ENCODE assay signal across 10 cellular contexts in the genomic region with DNA sequence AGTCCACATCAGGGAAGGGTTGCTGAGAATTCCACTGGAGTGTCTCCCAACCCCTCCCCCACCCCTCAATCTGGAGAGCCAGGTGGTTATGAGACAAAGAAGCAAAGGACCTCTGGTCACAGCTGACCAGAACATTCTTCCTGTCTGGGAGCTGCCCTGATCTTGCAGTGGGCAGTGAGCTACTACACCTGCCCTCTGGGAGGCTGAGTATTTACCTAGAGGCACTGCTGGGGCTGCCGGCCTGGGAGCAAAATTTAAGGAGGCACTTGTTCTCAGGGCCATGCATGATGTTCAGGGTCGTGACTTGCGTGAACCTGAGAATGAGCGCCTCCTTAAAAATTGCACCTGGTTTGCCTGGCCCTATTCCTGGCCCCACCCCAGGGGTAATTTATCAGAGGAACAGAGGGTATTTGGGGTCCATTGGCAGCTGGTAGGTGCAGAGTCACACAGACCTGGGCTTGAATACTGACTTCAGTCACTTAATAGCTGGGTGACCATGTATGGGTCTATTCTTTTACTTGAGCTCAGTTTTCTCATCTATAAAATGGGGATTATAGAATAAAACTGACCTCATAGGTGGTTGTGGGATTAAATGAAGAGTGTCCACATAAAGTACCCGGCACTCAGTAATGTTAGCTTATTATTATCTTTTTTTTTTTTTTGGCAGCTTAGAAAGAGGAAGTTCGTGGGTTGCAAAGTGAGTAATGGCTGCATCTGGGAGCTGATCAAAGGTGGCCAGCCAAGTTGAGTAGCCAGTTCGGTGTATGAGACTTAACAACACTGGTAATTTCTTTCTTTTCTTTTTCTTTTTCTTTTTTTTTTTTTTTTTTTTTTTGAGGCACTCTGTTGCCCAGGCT.
DNase-seq lines count a peak whose midpoint lies in the region; ATAC-seq and TF ChIP-seq lines count a peak whose summit lies in the region.
"Had no signal": no experiment of that assay in that cellular context is flagged by ENCODE, and none has a peak within 500 bp of the region (broad histone marks: within the 10 kb centered on the region; RNA-seq: fewer than 3 reads in every experiment).

No MANE protein-coding gene starts in this region.

- DNase-seq in A172 (ENCODE audit: low spot score) (peak; percentile 40), NOMO-1 treated with DMSO at 0.1 percent for 48 hours (lab: John Stamatoyannopoulos, UW; ENCODE audit: unreplicated experiment) (peak; percentile 90), epithelial cell of esophagus (ENCODE audit: low read depth) (peak; percentile 53), tibial nerve (ENCODE audit: low spot score in 2 of 2) (no peak)
- DNase-seq in activated naive CD4-positive, alpha-beta T cell treated with anti-CD3 and anti-CD28 coated beads for 36 hours = no peak
- DNase-seq: amniotic stem cell had no signal

- no peak overlapping the region for H3K27ac ChIP-seq in tibial nerve
- H3K27ac ChIP-seq: C4-2B had no signal

- TF ChIP-seq POLR2A in tibial nerve (IDR thresholded peaks at IDR 0.05) = no peak

- ATAC-seq in GM19351 (IDR thresholded peaks at IDR 0.05; ENCODE audit: unreplicated experiment) (peak; percentile 79), GM21423 (IDR thresholded peaks at IDR 0.05; ENCODE audit: unreplicated experiment) (no peak), GM19324 (IDR thresholded peaks at IDR 0.05; ENCODE audit: low FRiP score, unreplicated experiment) (no peak)

- TF ChIP-seq CTCF in epithelial cell of esophagus (IDR thresholded peaks at IDR 0.05; ENCODE audit: insufficient read depth, low read depth, low read length, missing control alignments) (no peak), tibial nerve (IDR thresholded peaks at IDR 0.05) (no peak)

- no peaks in the 10 kb centered on the region for H3K27me3 Mint-ChIP-seq in activated naive CD4-positive, alpha-beta T cell treated with anti-CD3 and anti-CD28 coated beads for 36 hours (ENCODE audit: low read depth)

- WGBS in tibial nerve, 2 donors = 67 to 71% methylated on average over 6 to 7 of the region's 7 CpGs

- no peaks in the 10 kb centered on the region for H3K27me3 ChIP-seq in tibial nerve

- no peaks in the 10 kb centered on the region for H3K9me3 Mint-ChIP-seq in activated naive CD4-positive, alpha-beta T cell treated with anti-CD3 and anti-CD28 coated beads for 36 hours

- H3K36me3 ChIP-seq in tibial nerve = no peaks in the 10 kb centered on the region

- intact Hi-C loops in activated naive CD4-positive, alpha-beta T cell treated with anti-CD3 and anti-CD28 coated beads for 36 hours (cut with micrococcal nuclease) = no loop called here

- H3K4me1 ChIP-seq in tibial nerve = peaks cover 0 to 54% (median 13%) of the 10 kb centered on the region in 4 donors

- H3K4me3 ChIP-seq in epithelial cell of esophagus (ENCODE audit: low read length) (no peak overlapping the region), tibial nerve (no peak overlapping the region)

- no peak overlapping the region for H3K4me3 Mint-ChIP-seq in activated naive CD4-positive, alpha-beta T cell treated with anti-CD3 and anti-CD28 coated beads for 36 hours

- CTCF ChIA-PET in activated naive CD4-positive, alpha-beta T cell treated with anti-CD3 and anti-CD28 coated beads for 36 hours (lab: Charles Lee) = interaction anchor here (0.6 to 1.3 kb wide), 4 partner anchors 17 to 193 kb away, joined by 3 to 6 read pairs (median 4); no protein-coding TSS in a partner anchor

- H3K9me3 ChIP-seq in tibial nerve = no peaks in the 10 kb centered on the region

- H3K4me1 Mint-ChIP-seq in activated naive CD4-positive, alpha-beta T cell treated with anti-CD3 and anti-CD28 coated beads for 36 hours (ENCODE audit: low read depth) = no peaks in the 10 kb centered on the region

- no peak for TF ChIP-seq EP300 in tibial nerve (IDR thresholded peaks at IDR 0.05)

- H3K36me3 Mint-ChIP-seq in activated naive CD4-positive, alpha-beta T cell treated with anti-CD3 and anti-CD28 coated beads for 36 hours (ENCODE audit: low read depth) = no peaks in the 10 kb centered on the region

- no peak overlapping the region for H3K27ac Mint-ChIP-seq in activated naive CD4-positive, alpha-beta T cell treated with anti-CD3 and anti-CD28 coated beads for 36 hours

Comparison
In these comparisons a context has a peak if more than half of its experiments do, and no peak if none do; other contexts are left out.
1. DNase-seq: peak in A172 (single experiment), NOMO-1 treated with DMSO at 0.1 percent for 48 hours (single experiment) and epithelial cell of esophagus (single experiment); none in activated naive CD4-positive, alpha-beta T cell treated with anti-CD3 and anti-CD28 coated beads for 36 hours (single experiment) and tibial nerve (0 of 2).